6 cellular contexts compared by ENCODE assay signal in genomic region chr10:133377818-133378250, GRCh38. TPM values are rescaled to one million over a fixed set of nuclear protein-coding genes. Genes with fewer than 3 reads are reported as not detected.
DNase-seq lines count a peak whose midpoint lies in the region; ATAC-seq and TF ChIP-seq lines count a peak whose summit lies in the region.

No MANE protein-coding gene starts in this region.

- H2BK15ac ChIP-seq in mesendoderm (replicated peaks; ENCODE audit: low read depth): no peak overlapping the region

- no peak for DNase-seq in CD14-positive monocyte (ENCODE audit: low spot score)
- no peak for DNase-seq in activated T-helper 2 cell treated with anti-CD3 and anti-CD28 coated beads, Interferon-gamma antibody, Interleukin-2, Interleukin-4, amounts not matched to agents 10 μg/mL and 5 μg/mL and 100 μg/mL, durations not matched to agents 14 hours and 24 hours and 36 hours (ENCODE audit: low spot score)
- DNase-seq in mesendoderm: no peak
- DNase-seq in medulla oblongata (ENCODE audit: extremely low spot score): no peak
- no peak for DNase-seq in pons (ENCODE audit: low spot score)

- intact Hi-C loops in CD14-positive monocyte (cut with micrococcal nuclease): loop anchor here in 1 of 2 donors (10.0 kb wide), 1 partner anchor 1073 kb away; the partner anchor contains the start of gene STK32C
- intact Hi-C loops in activated T-helper 2 cell treated with anti-CD3 and anti-CD28 coated beads, Interferon-gamma antibody, Interleukin-2, Interleukin-4, amounts not matched to agents 10 μg/mL and 5 μg/mL and 100 μg/mL, durations not matched to agents 14 hours and 24 hours and 36 hours (cut with micrococcal nuclease): loop anchor here (1.0 to 5.0 kb wide), 4 partner anchors 12 to 841 kb away; partner anchors contain the start of genes INPP5A, TUBGCP2 and ZNF511

- no peak for ATAC-seq in GM21619 (IDR thresholded peaks at IDR 0.05; ENCODE audit: unreplicated experiment)

- H3K4me1 ChIP-seq in mesendoderm (ENCODE audit: control insufficient read depth, low read depth, low read length): no peaks in the 10 kb centered on the region

- no peak overlapping the region for H2BK120ac ChIP-seq in mesendoderm (ENCODE audit: low read depth, low read length)

- no peak overlapping the region for H3K23ac ChIP-seq in mesendoderm (ENCODE audit: low read length)

- H2AK5ac ChIP-seq in mesendoderm (ENCODE audit: low read length): no peak overlapping the region

- no peak overlapping the region for H3K4ac ChIP-seq in mesendoderm (ENCODE audit: low read depth, low read length)

- peak overlapping the region; percentile 65 for H3K9ac ChIP-seq in mesendoderm (ENCODE audit: low read length)

- peak overlapping the region; percentile 85 for H3K4me2 ChIP-seq in mesendoderm (ENCODE audit: low read length)

- H4K8ac ChIP-seq in mesendoderm (ENCODE audit: low read depth, low read length): no peak overlapping the region

- peaks cover 0 to 2% (median 0%) of the 10 kb centered on the region in 7 donors for H3K9me3 Mint-ChIP-seq in CD14-positive monocyte
- H3K9me3 Mint-ChIP-seq in activated T-helper 2 cell treated with anti-CD3 and anti-CD28 coated beads, Interferon-gamma antibody, Interleukin-2, Interleukin-4, amounts not matched to agents 10 μg/mL and 5 μg/mL and 100 μg/mL, durations not matched to agents 14 hours and 24 hours and 36 hours: no peaks in the 10 kb centered on the region

- no peak overlapping the region for H2BK5ac ChIP-seq in mesendoderm (ENCODE audit: low read length)

- H3K18ac ChIP-seq in mesendoderm (ENCODE audit: low read length): no peak overlapping the region

- H3K36me3 Mint-ChIP-seq in CD14-positive monocyte: peaks cover 2 to 8% of the 10 kb centered on the region in 2 donors
- H3K36me3 Mint-ChIP-seq in activated T-helper 2 cell treated with anti-CD3 and anti-CD28 coated beads, Interferon-gamma antibody, Interleukin-2, Interleukin-4, amounts not matched to agents 10 μg/mL and 5 μg/mL and 100 μg/mL, durations not matched to agents 14 hours and 24 hours and 36 hours (ENCODE audit: low read depth): peaks cover 8% of the 10 kb centered on the region

- H3K27ac ChIP-seq in mesendoderm (ENCODE audit: low read depth, low read length): no peak overlapping the region

- peak overlapping the region; percentile 75 for H3K56ac ChIP-seq in mesendoderm (ENCODE audit: low read length)

- peaks cover 6 to 25% (median 19%) of the 10 kb centered on the region in 3 donors for H3K27me3 Mint-ChIP-seq in CD14-positive monocyte (ENCODE audit: low read depth in 3 of 3)
- H3K27me3 Mint-ChIP-seq in activated T-helper 2 cell treated with anti-CD3 and anti-CD28 coated beads, Interferon-gamma antibody, Interleukin-2, Interleukin-4, amounts not matched to agents 10 μg/mL and 5 μg/mL and 100 μg/mL, durations not matched to agents 14 hours and 24 hours and 36 hours (ENCODE audit: low read depth): peaks cover 5% of the 10 kb centered on the region

- no peak overlapping the region for H4K5ac ChIP-seq in mesendoderm (ENCODE audit: low read length)

- peak overlapping the region in 2 of 7 donors; percentile 43 to 65 for H3K27ac Mint-ChIP-seq in CD14-positive monocyte
- no peak overlapping the region for H3K27ac Mint-ChIP-seq in activated T-helper 2 cell treated with anti-CD3 and anti-CD28 coated beads, Interferon-gamma antibody, Interleukin-2, Interleukin-4, amounts not matched to agents 10 μg/mL and 5 μg/mL and 100 μg/mL, durations not matched to agents 14 hours and 24 hours and 36 hours

- H3K79me2 ChIP-seq in mesendoderm (ENCODE audit: control insufficient read depth, insufficient read depth, low read length): no peaks in the 10 kb centered on the region

- peak overlapping the region; percentile 85 to 92 for H3K4me3 Mint-ChIP-seq in CD14-positive monocyte
- peak overlapping the region; percentile 69 for H3K4me3 Mint-ChIP-seq in activated T-helper 2 cell treated with anti-CD3 and anti-CD28 coated beads, Interferon-gamma antibody, Interleukin-2, Interleukin-4, amounts not matched to agents 10 μg/mL and 5 μg/mL and 100 μg/mL, durations not matched to agents 14 hours and 24 hours and 36 hours (ENCODE audit: low read depth)

- H3K36me3 ChIP-seq in mesendoderm (ENCODE audit: control insufficient read depth, insufficient read depth, low read length): no peaks in the 10 kb centered on the region

- no peaks in the 10 kb centered on the region for H3K27me3 ChIP-seq in mesendoderm (ENCODE audit: insufficient read depth, low read length, poor library complexity)

- no CpG with 5 or more reads among the region's 20 CpGs for WGBS in mesendoderm (ENCODE audit: extremely low coverage, insufficient coverage, low lambda C conversion rate)

- peaks cover 34% of the 10 kb centered on the region for H3K4me1 Mint-ChIP-seq in CD14-positive monocyte
- H3K4me1 Mint-ChIP-seq in activated T-helper 2 cell treated with anti-CD3 and anti-CD28 coated beads, Interferon-gamma antibody, Interleukin-2, Interleukin-4, amounts not matched to agents 10 μg/mL and 5 μg/mL and 100 μg/mL, durations not matched to agents 14 hours and 24 hours and 36 hours (ENCODE audit: low read depth): peaks cover 10% of the 10 kb centered on the region

- TF ChIP-seq CTCF in CD14-positive monocyte (IDR thresholded peaks at IDR 0.05): no peak

- H3K4me3 ChIP-seq in mesendoderm (ENCODE audit: low read length): no peak overlapping the region

- H3K79me1 ChIP-seq in mesendoderm (ENCODE audit: low read length): no peaks in the 10 kb centered on the region

RNA-seq across cellular contexts. Expression of gene PAOX, which starts 1.2 kb away (rescaled TPM):
- polyA plus RNA-seq in CD14-positive monocyte: 1 to 10 TPM; 9.3 to 9.5 TPM
- total RNA-seq in activated T-helper 2 cell treated with anti-CD3 and anti-CD28 coated beads, Interferon-gamma antibody, Interleukin-2, Interleukin-4, amounts not matched to agents 10 μg/mL and 5 μg/mL and 100 μg/mL, durations not matched to agents 14 hours and 24 hours and 36 hours: 11.9 and 13.2 TPM in 2 replicates
- polyA plus RNA-seq in mesendoderm (2013, experiment 1 of 2): 1.4 TPM
- polyA plus RNA-seq in mesendoderm (2013, experiment 2 of 2): 1.5 TPM

RNA-seq across cellular contexts. Expression of gene ECHS1, which starts 4.7 kb away (rescaled TPM):
- 100 to 1,000 TPM in 1 of 2 donors, 10 to 100 TPM in 1; 85.1 to 102 TPM for polyA plus RNA-seq in CD14-positive monocyte
- total RNA-seq in activated T-helper 2 cell treated with anti-CD3 and anti-CD28 coated beads, Interferon-gamma antibody, Interleukin-2, Interleukin-4, amounts not matched to agents 10 μg/mL and 5 μg/mL and 100 μg/mL, durations not matched to agents 14 hours and 24 hours and 36 hours: 74.2 and 74.8 TPM in 2 replicates
- polyA plus RNA-seq in mesendoderm (2013, experiment 1 of 2): 77.7 TPM
- polyA plus RNA-seq in mesendoderm (2013, experiment 2 of 2): 78.6 TPM

RNA-seq across cellular contexts. Expression of gene MTG1, which starts 16.1 kb away (rescaled TPM):
- polyA plus RNA-seq in CD14-positive monocyte: 10 to 100 TPM; 13.0 to 17.1 TPM
- 67.6 and 69.0 TPM in 2 replicates for total RNA-seq in activated T-helper 2 cell treated with anti-CD3 and anti-CD28 coated beads, Interferon-gamma antibody, Interleukin-2, Interleukin-4, amounts not matched to agents 10 μg/mL and 5 μg/mL and 100 μg/mL, durations not matched to agents 14 hours and 24 hours and 36 hours
- polyA plus RNA-seq in mesendoderm (2013, experiment 1 of 2): 53.2 TPM
- 52.0 TPM for polyA plus RNA-seq in mesendoderm (2013, experiment 2 of 2)

RNA-seq across cellular contexts. Expression of gene FUOM, which starts 20.0 kb away (rescaled TPM):
- polyA plus RNA-seq in CD14-positive monocyte: 10 to 100 TPM; 39.0 to 56.8 TPM
- 44.0 and 45.7 TPM in 2 replicates for total RNA-seq in activated T-helper 2 cell treated with anti-CD3 and anti-CD28 coated beads, Interferon-gamma antibody, Interleukin-2, Interleukin-4, amounts not matched to agents 10 μg/mL and 5 μg/mL and 100 μg/mL, durations not matched to agents 14 hours and 24 hours and 36 hours
- 30.0 TPM for polyA plus RNA-seq in mesendoderm (2013, experiment 1 of 2)
- polyA plus RNA-seq in mesendoderm (2013, experiment 2 of 2): 31.2 TPM

RNA-seq across cellular contexts. Expression of gene PRAP1, which starts 30.7 kb away (rescaled TPM):
- not detected for polyA plus RNA-seq in CD14-positive monocyte
- not detected in 2 replicates for total RNA-seq in activated T-helper 2 cell treated with anti-CD3 and anti-CD28 coated beads, Interferon-gamma antibody, Interleukin-2, Interleukin-4, amounts not matched to agents 10 μg/mL and 5 μg/mL and 100 μg/mL, durations not matched to agents 14 hours and 24 hours and 36 hours
- polyA plus RNA-seq in mesendoderm (2013, experiment 1 of 2): 0.28 TPM
- polyA plus RNA-seq in mesendoderm (2013, experiment 2 of 2): 0.35 TPM
